Comparison of ENCODE assay signal across 18 cellular contexts in the genomic region with DNA sequence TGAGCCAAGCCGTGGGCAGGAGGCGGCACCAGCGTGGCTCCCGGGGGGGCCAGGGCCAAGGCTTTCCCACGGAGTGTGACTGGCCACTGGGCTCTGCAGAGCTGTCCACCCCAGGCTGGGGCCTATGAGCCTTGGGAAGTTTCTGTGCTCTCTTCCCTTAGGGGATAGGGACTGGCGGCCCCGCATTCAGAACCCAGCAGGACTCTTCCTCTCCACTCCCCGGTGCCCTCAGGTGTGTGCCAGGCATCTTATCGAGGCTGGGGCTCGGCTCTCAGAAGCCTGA. TPM values are rescaled to one million over a fixed set of nuclear protein-coding genes. Genes with fewer than 3 reads are reported as not detected.
DNase-seq lines count a peak whose midpoint lies in the region; ATAC-seq, FAIRE-seq and TF ChIP-seq lines count a peak whose summit lies in the region.
"Had no signal": no experiment of that assay in that cellular context is flagged by ENCODE, and none has a peak within 500 bp of the region (broad histone marks: within the 10 kb centered on the region; RNA-seq: fewer than 3 reads in every experiment).

No MANE protein-coding gene starts in this region.

- H3K36me3 Mint-ChIP-seq in GM23338 (ENCODE audit: low read depth): no peaks in the 10 kb centered on the region
- no peaks in the 10 kb centered on the region for H3K36me3 Mint-ChIP-seq in stimulated activated effector memory CD8-positive, alpha-beta T cell treated with anti-CD3 and anti-CD28 coated beads, Interleukin-12 subunit alpha, Interleukin-12 subunit beta, amount 100 ng/mL, for 72 hours
- no peaks in the 10 kb centered on the region for H3K36me3 Mint-ChIP-seq in natural killer cell
- no peaks in the 10 kb centered on the region for H3K36me3 Mint-ChIP-seq in activated naive CD8-positive, alpha-beta T cell treated with anti-CD3 and anti-CD28 coated beads for 36 hours
- H3K36me3 Mint-ChIP-seq: CD4-positive, alpha-beta memory T cell had no signal

- no peak for TF ChIP-seq EP300 in H1 (IDR thresholded peaks at IDR 0.05; ENCODE audit: borderline replicate concordance in 1 of 2, low read depth in 2 of 2, low read length in 2 of 2)

- peak; percentile 13; the same call in 2 of the 3 replicates for ATAC-seq in GM23338
- ATAC-seq in stimulated activated effector memory CD8-positive, alpha-beta T cell treated with anti-CD3 and anti-CD28 coated beads, Interleukin-12 subunit alpha, Interleukin-12 subunit beta, amount 100 ng/mL, for 72 hours: peak; percentile 21
- no peak for ATAC-seq in natural killer cell

- peaks cover 23% of the 10 kb centered on the region for H3K4me1 Mint-ChIP-seq in GM23338
- no peaks in the 10 kb centered on the region for H3K4me1 Mint-ChIP-seq in stimulated activated effector memory CD8-positive, alpha-beta T cell treated with anti-CD3 and anti-CD28 coated beads, Interleukin-12 subunit alpha, Interleukin-12 subunit beta, amount 100 ng/mL, for 72 hours
- H3K4me1 Mint-ChIP-seq in natural killer cell: no peaks in the 10 kb centered on the region
- H3K4me1 Mint-ChIP-seq in activated naive CD8-positive, alpha-beta T cell treated with anti-CD3 and anti-CD28 coated beads for 36 hours: no peaks in the 10 kb centered on the region
- H3K4me1 Mint-ChIP-seq: CD4-positive, alpha-beta memory T cell had no signal

- H3K4me3 Mint-ChIP-seq in GM23338 (no peak overlapping the region), natural killer cell (no peak overlapping the region)
- no peak overlapping the region for H3K4me3 Mint-ChIP-seq in stimulated activated effector memory CD8-positive, alpha-beta T cell treated with anti-CD3 and anti-CD28 coated beads, Interleukin-12 subunit alpha, Interleukin-12 subunit beta, amount 100 ng/mL, for 72 hours
- no peak overlapping the region for H3K4me3 Mint-ChIP-seq in activated naive CD8-positive, alpha-beta T cell treated with anti-CD3 and anti-CD28 coated beads for 36 hours
- H3K4me3 Mint-ChIP-seq: CD4-positive, alpha-beta memory T cell had no signal

- no peak overlapping the region for H2BK15ac ChIP-seq in H1 (ENCODE audit: low read length)

- H3K4me3 ChIP-seq in GM23338 (no peak overlapping the region), H1 (ENCODE audit: extremely low read depth in 1 of 4, insufficient read depth in 2 of 4, low read depth in 3 of 4, low read length in 4 of 4) (no peak overlapping the region)

- H3F3A ChIP-seq in GM23338 (replicated peaks; ENCODE audit: low read depth): peaks cover 7% of the 10 kb centered on the region; the same call in 1 of the 2 replicates

- H3K9me3 Mint-ChIP-seq in GM23338 (no peaks in the 10 kb centered on the region; the same call in 2 of the 3 replicates), natural killer cell (no peaks in the 10 kb centered on the region)
- no peaks in the 10 kb centered on the region for H3K9me3 Mint-ChIP-seq in stimulated activated effector memory CD8-positive, alpha-beta T cell treated with anti-CD3 and anti-CD28 coated beads, Interleukin-12 subunit alpha, Interleukin-12 subunit beta, amount 100 ng/mL, for 72 hours
- no peaks in the 10 kb centered on the region for H3K9me3 Mint-ChIP-seq in activated naive CD8-positive, alpha-beta T cell treated with anti-CD3 and anti-CD28 coated beads for 36 hours
- H3K9me3 Mint-ChIP-seq: CD4-positive, alpha-beta memory T cell had no signal

- WGBS in H1 (ENCODE audit: extremely low coverage in 1 of 2, insufficient coverage in 1 of 2, insufficient read length in 1 of 2, insufficient replicate concordance in 2 of 2, low coverage in 1 of 2, low lambda C conversion rate in 2 of 2, missing lambda C conversion rate in 1 of 2), 2 experiments: 80% methylated on average over 5 of the region's 10 CpGs; no CpG with 5 or more reads in 1 of the 2 experiments

- no peak overlapping the region for H2BK120ac ChIP-seq in H1 (replicated peaks; ENCODE audit: low read depth, low read length)

- no peak overlapping the region for H3K56ac ChIP-seq in H1 (replicated peaks; ENCODE audit: insufficient read length, low read depth, low read length)

- H3K4me2 ChIP-seq in GM23338 (no peak overlapping the region; the same call in 1 of the 2 replicates), H1 (ENCODE audit: insufficient read depth in 1 of 2, low read depth in 2 of 2, low read length in 2 of 2) (no peak overlapping the region)
- H3K4me2 ChIP-seq: KMS-11 had no signal

- no peak overlapping the region for H2AK5ac ChIP-seq in H1 (ENCODE audit: low read depth, low read length)

- no peak overlapping the region for H3K9ac ChIP-seq in H1 (replicated peaks in 1 of 4; ENCODE audit: extremely low read depth in 1 of 4, low read depth in 3 of 4, low read length in 3 of 4)
- H3K9ac ChIP-seq: KMS-11 had no signal

- H3K4me1 ChIP-seq in GM23338 (ENCODE audit: insufficient read depth) (peaks cover 14% of the 10 kb centered on the region), H1 (replicated peaks in 1 of 4; ENCODE audit: control insufficient read depth in 3 of 4, insufficient read depth in 4 of 4, low read length in 3 of 4) (peaks cover 2 to 20% (median 16%) of the 10 kb centered on the region in 4 experiments)

- POLR2A ChIA-PET in H1 (lab: Charles Lee; ENCODE audit: partially characterized antibody): no interaction called here

- TF ChIP-seq RAD21 in H1 (IDR thresholded peaks at IDR 0.05 in 1 of 2, conservative IDR thresholded peaks at IDR 0.05 in 1 of 2; ENCODE audit: low read depth in 2 of 2, low read length in 2 of 2): no peak

- no peak overlapping the region for H2BK20ac ChIP-seq in H1 (ENCODE audit: low read length)

- TF ChIP-seq CTCF in GM23338 (conservative IDR thresholded peaks at IDR 0.05; ENCODE audit: low read depth in 2 of 2) (no peak), H1 (IDR thresholded peaks at IDR 0.05; ENCODE audit: control extremely low read depth in 1 of 3, insufficient read depth in 1 of 3, low read depth in 1 of 3, low read length in 3 of 3) (no peak), natural killer cell (IDR thresholded peaks at IDR 0.05) (no peak)

- H3K9me3 ChIP-seq in H1 (ENCODE audit: insufficient read depth in 2 of 2, low read depth in 1 of 2, low read length in 1 of 2): no peaks in the 10 kb centered on the region

- no peaks in the 10 kb centered on the region for H3K79me1 ChIP-seq in H1 (ENCODE audit: low read depth, low read length)

- no peaks in the 10 kb centered on the region for H3K9me2 ChIP-seq in GM23338 (ENCODE audit: insufficient read depth)

- no peak overlapping the region for H3K27ac Mint-ChIP-seq in GM23338
- no peak overlapping the region for H3K27ac Mint-ChIP-seq in stimulated activated effector memory CD8-positive, alpha-beta T cell treated with anti-CD3 and anti-CD28 coated beads, Interleukin-12 subunit alpha, Interleukin-12 subunit beta, amount 100 ng/mL, for 72 hours
- H3K27ac Mint-ChIP-seq in natural killer cell: no peak overlapping the region
- H3K27ac Mint-ChIP-seq in activated naive CD8-positive, alpha-beta T cell treated with anti-CD3 and anti-CD28 coated beads for 36 hours: no peak overlapping the region
- H3K27ac Mint-ChIP-seq: CD4-positive, alpha-beta memory T cell had no signal

- H4K5ac ChIP-seq in H1 (ENCODE audit: insufficient read length, low read depth, low read length): no peak overlapping the region

- no peak overlapping the region for H2BK5ac ChIP-seq in H1 (ENCODE audit: low read depth, low read length)

- H3K4ac ChIP-seq in H1 (replicated peaks; ENCODE audit: insufficient read length, low read depth, low read length): no peak overlapping the region

- 0 out of 2 replicates have a peak overlapping the region, but pooled peaks have one; percentile 87 for H4K8ac ChIP-seq in H1 (ENCODE audit: extremely low read depth, insufficient read depth, low read length)

- H4K20me1 ChIP-seq in GM23338 (replicated peaks; ENCODE audit: insufficient read depth): no peaks in the 10 kb centered on the region
- H4K20me1 ChIP-seq in H1 (replicated peaks in 1 of 2; ENCODE audit: control insufficient read depth in 1 of 2, insufficient read depth in 2 of 2, low read length in 2 of 2): no peaks in the 10 kb centered on the region

- no peak overlapping the region for H2BK12ac ChIP-seq in H1 (ENCODE audit: low read depth, low read length)

- H3K27ac ChIP-seq in GM23338 (ENCODE audit: low read depth): no peak overlapping the region
- H3K27ac ChIP-seq in H1 (ENCODE audit: low read depth, low read length): no peak overlapping the region
- H3K27ac ChIP-seq: KMS-11 had no signal

- FAIRE-seq in H1 (lab: Jason Lieb, UNC): no peak
- FAIRE-seq: G401.6, GM12892, RCC 7860 had no signal

- H3K18ac ChIP-seq in H1 (ENCODE audit: extremely low read depth, low read length): no peak overlapping the region

- intact Hi-C loops in natural killer cell (cut with micrococcal nuclease): no loop called here

- no peaks in the 10 kb centered on the region for H3K23me2 ChIP-seq in H1 (ENCODE audit: low read depth, low read length)

- H3K36me3 ChIP-seq in GM23338 (ENCODE audit: insufficient read depth) (no peaks in the 10 kb centered on the region), H1 (ENCODE audit: control insufficient read depth in 2 of 4, insufficient read depth in 4 of 4, low read length in 3 of 4) (no peaks in the 10 kb centered on the region)

- H3K79me2 ChIP-seq in GM23338 (replicated peaks; ENCODE audit: insufficient read depth): no peaks in the 10 kb centered on the region
- H3K79me2 ChIP-seq in H1 (ENCODE audit: control insufficient read depth in 1 of 2, insufficient read depth in 2 of 2, low read length in 2 of 2): no peaks in the 10 kb centered on the region

- CTCF ChIA-PET in H1 (lab: Charles Lee; ENCODE audit: partially characterized antibody): interaction anchor here (0.6 to 2.1 kb wide), 8 partner anchors 27 to 310 kb away, joined by 3 to 9 read pairs (median 3); no protein-coding TSS in a partner anchor

- no peak for TF ChIP-seq POLR2A in H1 (IDR thresholded peaks at IDR 0.05; ENCODE audit: control extremely low read depth in 1 of 2, low read depth in 2 of 2, low read length in 2 of 2)

- H3K14ac ChIP-seq in H1 (ENCODE audit: insufficient read length): no peak overlapping the region

- H4K91ac ChIP-seq in H1 (replicated peaks; ENCODE audit: insufficient read length, low read length): no peak overlapping the region

- H2AFZ ChIP-seq in GM23338: peak overlapping the region; percentile 85; the same call in 1 of the 2 replicates
- no peak overlapping the region for H2AFZ ChIP-seq in H1 (ENCODE audit: low read length)

- no peak for DNase-seq in GM23338 (ENCODE audit: low spot score)
- no peak for DNase-seq in H1 (ENCODE audit: low read depth in 1 of 2, low spot score in 2 of 2)
- DNase-seq in islet precursor cell: peak; percentile 52
- DNase-seq in stimulated activated effector memory CD8-positive, alpha-beta T cell treated with anti-CD3 and anti-CD28 coated beads, Interleukin-12 subunit alpha, Interleukin-12 subunit beta, amount 100 ng/mL, for 72 hours (ENCODE audit: low spot score in 2 of 2): no peak
- DNase-seq in natural killer cell: no peak
- DNase-seq in NCI-H69 (lab: John Stamatoyannopoulos, UW): no peak
- no peak for DNase-seq in activated naive CD8-positive, alpha-beta T cell treated with anti-CD3 and anti-CD28 coated beads for 36 hours
- DNase-seq: CD4-positive, alpha-beta memory T cell; DMS79 treated with DMSO at 0.1 percent for 48 hours; GOT3; NCI-H1092; NCI-H446; NCI-H774; SIG-M5 had no signal

- H3K27me3 Mint-ChIP-seq in GM23338 (ENCODE audit: insufficient read depth, low read depth, poor library complexity): peaks cover 12% of the 10 kb centered on the region
- no peaks in the 10 kb centered on the region for H3K27me3 Mint-ChIP-seq in natural killer cell (ENCODE audit: low read depth in 2 of 2)
- no peaks in the 10 kb centered on the region for H3K27me3 Mint-ChIP-seq in activated naive CD8-positive, alpha-beta T cell treated with anti-CD3 and anti-CD28 coated beads for 36 hours
- H3K27me3 Mint-ChIP-seq: CD4-positive, alpha-beta memory T cell had no signal

- H3K27me3 ChIP-seq in GM23338 (ENCODE audit: insufficient read depth) (no peaks in the 10 kb centered on the region), H1 (replicated peaks in 1 of 4; ENCODE audit: control insufficient read depth in 3 of 4, extremely low read depth in 1 of 4, insufficient read depth in 3 of 4, low read length in 3 of 4) (peaks cover 0 to 1% (median 0%) of the 10 kb centered on the region in 4 experiments; a peak in 1 of 7 replicates)

- no peak overlapping the region for H3K23ac ChIP-seq in H1 (ENCODE audit: insufficient read length)

RNA-seq across cellular contexts. Expression of a gene that starts 17.8 kb away (rescaled TPM):
- total RNA-seq in GM23338 (2014; rRNA removed; shearing (Covaris generic)): 39.2 and 41.4 TPM in 2 replicates
- 36.4 and 40.5 TPM in 2 replicates for polyA plus RNA-seq in GM23338 (2016; fragmentation: Nextera tagmentation; extraction: Ambion mirVana)
- 42.6 and 51.4 TPM in 2 replicates for total RNA-seq in H1 (2021; fragmentation: NEBNext Ultra II Directional; extraction: Animal tissue kit (Norgen Biotek cat#: 25700))
- polyA plus RNA-seq in H1 (2011; rRNA removed): 59.7 and 79.9 TPM in 2 replicates
- 85.4 TPM for polyA plus RNA-seq in H1 (2011; cell fraction: cytosol; rRNA removed)
- polyA plus RNA-seq in H1 (2011; cell fraction: nucleus; rRNA removed): 64.5 TPM
- 48.8 to 54.9 TPM (median 53.1 TPM) in 4 replicates for polyA plus RNA-seq in H1 (2012, experiment 1 of 2)
- 20.3 TPM for polyA plus RNA-seq in H1 (2012, experiment 2 of 2)
- 27.6 TPM for polyA plus RNA-seq in H1 (2013, experiment 1 of 2)
- polyA plus RNA-seq in H1 (2013, experiment 2 of 2): 25.4 TPM
- 57.0 and 65.4 TPM in 2 replicates for polyA minus RNA-seq in H1 (2011; rRNA and poly(A)+ RNA removed)
- 31.3 TPM for polyA minus RNA-seq in H1 (2011; cell fraction: cytosol; rRNA and poly(A)+ RNA removed)
- 24.0 TPM for polyA minus RNA-seq in H1 (2011; cell fraction: nucleus; rRNA and poly(A)+ RNA removed)
- total RNA-seq in natural killer cell: 10 to 100 TPM; 22.2 to 45.1 (median 31.2) TPM
- 10 to 100 TPM; 55.6 to 60.1 TPM for total RNA-seq in activated naive CD8-positive, alpha-beta T cell treated with anti-CD3 and anti-CD28 coated beads for 36 hours

RNA-seq across cellular contexts. Expression of a gene that starts 29.6 kb away (rescaled TPM):
- total RNA-seq in GM23338 (2014; rRNA removed; shearing (Covaris generic)): 6.3 and 9.5 TPM in 2 replicates
- 2.9 and 5.1 TPM in 2 replicates for polyA plus RNA-seq in GM23338 (2016; fragmentation: Nextera tagmentation; extraction: Ambion mirVana)
- total RNA-seq in H1 (2021; fragmentation: NEBNext Ultra II Directional; extraction: Animal tissue kit (Norgen Biotek cat#: 25700)): 3.9 and 4.1 TPM in 2 replicates
- 2.1 and 2.8 TPM in 2 replicates for polyA plus RNA-seq in H1 (2011; rRNA removed)
- 2.3 TPM for polyA plus RNA-seq in H1 (2011; cell fraction: cytosol; rRNA removed)
- polyA plus RNA-seq in H1 (2011; cell fraction: nucleus; rRNA removed): 4.3 TPM
- polyA plus RNA-seq in H1 (2012, experiment 1 of 2): 2.1 to 3.3 TPM (median 2.9 TPM) in 4 replicates
- polyA plus RNA-seq in H1 (2012, experiment 2 of 2): 2.8 TPM
- 2.9 TPM for polyA plus RNA-seq in H1 (2013, experiment 1 of 2)
- 3.1 TPM for polyA plus RNA-seq in H1 (2013, experiment 2 of 2)
- 1.2 and 1.7 TPM in 2 replicates for polyA minus RNA-seq in H1 (2011; rRNA and poly(A)+ RNA removed)
- 4.0 TPM for polyA minus RNA-seq in H1 (2011; cell fraction: cytosol; rRNA and poly(A)+ RNA removed)
- 8.7 TPM for polyA minus RNA-seq in H1 (2011; cell fraction: nucleus; rRNA and poly(A)+ RNA removed)
- under 1 TPM in 2 of 3 donors, not detected in 1; 0.33 to 0.34 TPM for total RNA-seq in natural killer cell
- under 1 TPM in 1 of 2 experiments, not detected in 1; 0.21 TPM for total RNA-seq in activated naive CD8-positive, alpha-beta T cell treated with anti-CD3 and anti-CD28 coated beads for 36 hours
- total RNA-seq: CD4-positive, alpha-beta memory T cell had no signal

Comparison
In these comparisons a context has a peak if more than half of its experiments do, and no peak if none do; other contexts are left out.
1. ATAC-seq: peak in GM23338 (single experiment) and stimulated activated effector memory CD8-positive, alpha-beta T cell treated with anti-CD3 and anti-CD28 coated beads, Interleukin-12 subunit alpha, Interleukin-12 subunit beta, amount 100 ng/mL, for 72 hours (single experiment); none in natural killer cell (0 of 3).